ENCODE assay signal across 20 cellular contexts in genomic region chr18:607930-608329, GRCh38. TPM values are rescaled to one million over a fixed set of nuclear protein-coding genes. Genes with fewer than 3 reads are reported as not detected.
A peak's percentile ranks its signal among the peaks of the same experiment; 100 is the strongest.
DNase-seq lines count a peak whose midpoint lies in the region; ATAC-seq, FAIRE-seq and TF ChIP-seq lines count a peak whose summit lies in the region.
"Had no signal": no experiment of that assay in that cellular context is flagged by ENCODE, and none has a peak within 500 bp of the region (broad histone marks: within the 10 kb centered on the region; RNA-seq: fewer than 3 reads in every experiment).

No MANE protein-coding gene starts in this region.

- no peaks in the 10 kb centered on the region for H3K79me1 ChIP-seq in trophoblast cell (ENCODE audit: low read length)

- H3K9me3 ChIP-seq in GM12878 (replicated peaks; ENCODE audit: control insufficient read depth, insufficient read depth, low read length) (no peaks in the 10 kb centered on the region), trophoblast cell (ENCODE audit: insufficient read depth, low read depth, low read length) (peaks cover 2% of the 10 kb centered on the region)
- H3K9me3 ChIP-seq: SJCRH30 had no signal

- H3K4me3 ChIP-seq in GM12878 (no peak overlapping the region), trophoblast cell (ENCODE audit: low read depth, low read length) (no peak overlapping the region)
- H3K4me3 ChIP-seq: SJCRH30 had no signal

- H3K4me1 ChIP-seq in GM12878 (ENCODE audit: control insufficient read depth, insufficient read depth, low read length) (no peaks in the 10 kb centered on the region), trophoblast cell (ENCODE audit: control insufficient read depth in 1 of 2, insufficient read depth in 2 of 2, low read length in 2 of 2) (peaks cover 0 to 3% of the 10 kb centered on the region in 2 experiments)
- H3K4me1 ChIP-seq: SJCRH30 had no signal

- CTCF ChIA-PET in GM12878 (lab: Yijun Ruan, JAX): interaction anchor here (0.9 to 1.7 kb wide), 3 partner anchors 8 to 231 kb away, joined by 3 to 8 read pairs (median 4); no protein-coding TSS in a partner anchor

- no peak for TF ChIP-seq POLR2A in GM12878 (IDR thresholded peaks at IDR 0.05; ENCODE audit: low read depth, low read length)

- BruUV-seq in GM12878 (replicated peaks; lab: Mats Ljungman, UMichigan): no TSS peak

- no peak for TF ChIP-seq EP300 in GM12878 (IDR thresholded peaks at IDR 0.05; ENCODE audit: borderline replicate concordance in 1 of 2, control insufficient read depth in 1 of 2, low read depth in 2 of 2, low read length in 2 of 2)

- no peak overlapping the region for H2BK120ac ChIP-seq in trophoblast cell (ENCODE audit: insufficient read depth, low read length, poor library complexity)

- SMC1A ChIA-PET in GM12878 (lab: Charles Lee; ENCODE audit: uncharacterized antibody, unreplicated experiment): no interaction called here

- WGBS in GM12878 (ENCODE audit: insufficient coverage, insufficient replicate concordance, low lambda C conversion rate, missing lambda C conversion rate): 9% methylated on average over 7 of the region's 7 CpGs
- WGBS in trophoblast cell (ENCODE audit: extremely low coverage, insufficient coverage, insufficient read length): no CpG with 5 or more reads among the region's 7 CpGs

- H3K27me3 ChIP-seq in GM12878 (replicated peaks in 1 of 2; ENCODE audit: control insufficient read depth in 2 of 2, insufficient read depth in 2 of 2, low read length in 1 of 2) (no peaks in the 10 kb centered on the region), trophoblast cell (ENCODE audit: insufficient read depth, low read length) (no peaks in the 10 kb centered on the region)
- H3K27me3 ChIP-seq: SJCRH30 had no signal

- POLR2A ChIA-PET in GM12878 (lab: Charles Lee): no interaction called here

- no peak overlapping the region for H2BK5ac ChIP-seq in trophoblast cell (ENCODE audit: low read depth, low read length, poor library complexity)

- H4K91ac ChIP-seq in trophoblast cell (ENCODE audit: low read depth, low read length): no peak overlapping the region

- ATAC-seq in GM18867 (IDR thresholded peaks at IDR 0.05; ENCODE audit: unreplicated experiment) (peak; percentile 67), HG03442 (IDR thresholded peaks at IDR 0.05; ENCODE audit: unreplicated experiment) (peak; percentile 57), GM12878 (peak; percentile 67), left lobe of liver (no peak)

- DNase-seq in GM12878 (ENCODE audit: low read depth, low spot score): no peak
- no peak for DNase-seq in trophoblast cell
- DNase-seq in left lobe of liver (ENCODE audit: low spot score): no peak
- DNase-seq in NCI-H2081 treated with DMSO at 0.1 percent for 48 hours (lab: John Stamatoyannopoulos, UW): no peak
- DNase-seq in DMS 273 (lab: John Stamatoyannopoulos, UW; ENCODE audit: unreplicated experiment): no peak
- DNase-seq: GOT3, NCI-H1092 treated with DMSO at 0.1 percent for 48 hours, NCI-H1694, NCI-H2107, NCI-H510A, NCI-H748 treated with DMSO at 0.1 percent for 48 hours, SJCRH30 had no signal

- no peak overlapping the region for H3K27ac ChIP-seq in GM12878 (ENCODE audit: control insufficient read depth, insufficient read depth)
- H3K27ac ChIP-seq in trophoblast cell (ENCODE audit: low read depth, low read length): no peak overlapping the region
- H3K27ac ChIP-seq: C4-2B, RWPE1, SJCRH30 had no signal

- H2AFZ ChIP-seq in GM12878 (ENCODE audit: control insufficient read depth, low read depth, low read length) (no peak overlapping the region), trophoblast cell (ENCODE audit: insufficient read depth, low read length, poor library complexity) (no peak overlapping the region)

- H3K4me2 ChIP-seq in GM12878 (ENCODE audit: control insufficient read depth, insufficient read depth) (no peak overlapping the region), trophoblast cell (ENCODE audit: low read length) (no peak overlapping the region)

- H3K79me2 ChIP-seq in GM12878 (ENCODE audit: control insufficient read depth, insufficient read depth, low read length) (no peaks in the 10 kb centered on the region), trophoblast cell (ENCODE audit: control insufficient read depth, insufficient read depth, low read length, poor library complexity) (no peaks in the 10 kb centered on the region)

- no peaks in the 10 kb centered on the region for H3K36me3 ChIP-seq in GM12878 (ENCODE audit: control insufficient read depth in 2 of 2, insufficient read depth in 2 of 2, low read length in 1 of 2)
- no peaks in the 10 kb centered on the region for H3K36me3 ChIP-seq in trophoblast cell (ENCODE audit: control insufficient read depth in 1 of 2, insufficient read depth in 2 of 2, low read length in 2 of 2)
- H3K36me3 ChIP-seq: SJCRH30 had no signal

- H4K12ac ChIP-seq in trophoblast cell (ENCODE audit: low read depth, low read length): no peak overlapping the region

- no peaks in the 10 kb centered on the region for H4K20me1 ChIP-seq in GM12878 (ENCODE audit: control insufficient read depth, insufficient read depth)

- no peak overlapping the region for H2BK12ac ChIP-seq in trophoblast cell (ENCODE audit: low read length)

- H4K8ac ChIP-seq in trophoblast cell (ENCODE audit: low read depth, low read length): no peak overlapping the region

- no peak overlapping the region for H3K14ac ChIP-seq in trophoblast cell (ENCODE audit: low read length)

- no peak for TF ChIP-seq RAD21 in GM12878 (IDR thresholded peaks at IDR 0.05; ENCODE audit: insufficient read depth, low read depth, low read length)

- TF ChIP-seq CTCF in GM12878 (IDR thresholded peaks at IDR 0.05 in 2 of 3, conservative IDR thresholded peaks at IDR 0.05 in 1 of 3; ENCODE audit: control insufficient read depth in 2 of 3, extremely low read depth in 1 of 3, insufficient read depth in 1 of 3, low read depth in 3 of 3, low read length in 3 of 3): no peak

- no peak overlapping the region for H3K4ac ChIP-seq in trophoblast cell (ENCODE audit: low read depth, low read length)

- no peak overlapping the region for H2AK5ac ChIP-seq in trophoblast cell (ENCODE audit: low read length)

- H3K23ac ChIP-seq in trophoblast cell (ENCODE audit: low read length): no peak overlapping the region

- H3K9ac ChIP-seq in GM12878 (ENCODE audit: control insufficient read depth, insufficient read depth, low read length) (no peak overlapping the region), trophoblast cell (ENCODE audit: low read length) (peak overlapping the region; percentile 55)

- in situ Hi-C loops in GM12878 (cut with MboI): no loop called here

- H3K18ac ChIP-seq in trophoblast cell (ENCODE audit: low read length): no peak overlapping the region

- no peak for FAIRE-seq in GM12878 (lab: Jason Lieb, UNC)
- FAIRE-seq: G401.6 had no signal

- intact Hi-C loops in GM12878 (cut with micrococcal nuclease; ENCODE audit: unreplicated experiment): no loop called here

- RAD21 ChIA-PET in GM12878 (lab: Charles Lee; ENCODE audit: unreplicated experiment): no interaction called here

RNA-seq across cellular contexts. Expression of gene CLUL1, which starts 11.1 kb away (rescaled TPM):
- not detected in 2 replicates for total RNA-seq in GM12878 (2013; cell fraction: nucleolus; rRNA removed)
- total RNA-seq in GM12878 (2014; rRNA removed): not detected in 2 replicates
- not detected in 2 replicates for total RNA-seq in GM12878 (2014; rRNA removed; fragmentation: Illumina TruSeq; extraction: Trizol)
- not detected in 2 replicates for total RNA-seq in GM12878 (2021)
- polyA plus RNA-seq in GM12878 (2011; ENCODE audit: low read depth): not detected
- polyA plus RNA-seq in GM12878 (2011; rRNA removed): 0.19 TPM in 1 of 2 replicates, not detected in the other
- not detected in 2 replicates for polyA plus RNA-seq in GM12878 (2011; cell fraction: cytosol; rRNA removed)
- polyA plus RNA-seq in GM12878 (2011; cell fraction: nucleus; rRNA removed): not detected in 2 replicates
- 0.06 TPM in 1 of 2 replicates, not detected in the other for polyA plus RNA-seq in GM12878 (2012)
- polyA plus RNA-seq in GM12878 (2014; fragmentation: Illumina TruSeq; extraction: Trizol): not detected in 2 replicates
- under 1 TPM in 1 of 2 experiments, not detected in 1; 0.31 TPM for polyA plus RNA-seq in GM12878 (2014; fragmentation: Nextera tagmentation; extraction: Ambion mirVana)
- polyA plus RNA-seq in GM12878 (2014; rRNA removed): not detected in 2 replicates
- not detected for polyA plus RNA-seq in GM12878 (2016; fragmentation: Nextera tagmentation; extraction: Ambion mirVana)
- not detected in 2 replicates for polyA minus RNA-seq in GM12878 (2011; rRNA and poly(A)+ RNA removed)
- not detected in 2 replicates for polyA minus RNA-seq in GM12878 (2011; cell fraction: cytosol; rRNA and poly(A)+ RNA removed)
- not detected in 2 replicates for polyA minus RNA-seq in GM12878 (2011; cell fraction: nucleus; rRNA and poly(A)+ RNA removed)
- 0.39 and 0.49 TPM in 2 replicates for polyA plus RNA-seq in trophoblast cell (2013)
- total RNA-seq in left lobe of liver: not detected
- total RNA-seq: HT1080; MCF 10A; SJCRH30; T-helper 1 cell treated with Interleukin-12 subunit alpha and Interleukin-12 subunit beta and Interleukin-4 antibody, amounts not matched to agents 30 ng/mL and 1 ng/mL, for 36 hours had no signal

RNA-seq across cellular contexts. Expression of gene CETN1, which starts 27.8 kb away (rescaled TPM):
- total RNA-seq in GM12878 (2013; cell fraction: nucleolus; rRNA removed): not detected in 2 replicates
- total RNA-seq in GM12878 (2014; rRNA removed) (not detected in 2 replicates), GM12878 (2014; rRNA removed; fragmentation: Illumina TruSeq; extraction: Trizol) (not detected in 2 replicates), GM12878 (2021) (not detected in 2 replicates), left lobe of liver (not detected)
- polyA plus RNA-seq in GM12878 (2011; ENCODE audit: low read depth): not detected
- polyA plus RNA-seq in GM12878 (2011; rRNA removed) (not detected in 2 replicates), GM12878 (2014; fragmentation: Illumina TruSeq; extraction: Trizol) (not detected in 2 replicates), GM12878 (2014; fragmentation: Nextera tagmentation; extraction: Ambion mirVana) (not detected), GM12878 (2014; rRNA removed) (not detected in 2 replicates), GM12878 (2016; fragmentation: Nextera tagmentation; extraction: Ambion mirVana) (not detected)
- polyA plus RNA-seq in GM12878 (2011; cell fraction: cytosol; rRNA removed): not detected in 2 replicates
- polyA plus RNA-seq in GM12878 (2011; cell fraction: nucleus; rRNA removed): not detected in 2 replicates
- polyA plus RNA-seq in GM12878 (2012): not detected in 2 replicates
- not detected in 2 replicates for polyA minus RNA-seq in GM12878 (2011; rRNA and poly(A)+ RNA removed)
- not detected in 2 replicates for polyA minus RNA-seq in GM12878 (2011; cell fraction: cytosol; rRNA and poly(A)+ RNA removed)
- not detected in 2 replicates for polyA minus RNA-seq in GM12878 (2011; cell fraction: nucleus; rRNA and poly(A)+ RNA removed)
- polyA plus RNA-seq in trophoblast cell (2013): not detected in 2 replicates
- total RNA-seq: HT1080; MCF 10A; SJCRH30; T-helper 1 cell treated with Interleukin-12 subunit alpha and Interleukin-12 subunit beta and Interleukin-4 antibody, amounts not matched to agents 30 ng/mL and 1 ng/mL, for 36 hours had no signal

RNA-seq across cellular contexts. Expression of gene TYMS, which starts 49.5 kb away (rescaled TPM):
- 16.5 and 22.8 TPM in 2 replicates for total RNA-seq in GM12878 (2013; cell fraction: nucleolus; rRNA removed)
- total RNA-seq in GM12878 (2014; rRNA removed) (65.8 and 74.4 TPM in 2 replicates), GM12878 (2014; rRNA removed; fragmentation: Illumina TruSeq; extraction: Trizol) (34.8 and 38.6 TPM in 2 replicates), GM12878 (2021) (219 and 224 TPM in 2 replicates), left lobe of liver (1.7 TPM)
- polyA plus RNA-seq in GM12878 (2011; ENCODE audit: low read depth): 146 TPM
- polyA plus RNA-seq in GM12878 (2011; rRNA removed) (221 and 263 TPM in 2 replicates), GM12878 (2014; fragmentation: Illumina TruSeq; extraction: Trizol) (250 and 297 TPM in 2 replicates), GM12878 (2014; fragmentation: Nextera tagmentation; extraction: Ambion mirVana) (100 to 1,000 TPM; 157 to 197 TPM), GM12878 (2014; rRNA removed) (200 and 218 TPM in 2 replicates), GM12878 (2016; fragmentation: Nextera tagmentation; extraction: Ambion mirVana) (100 to 1,000 TPM; 516 to 524 TPM)
- polyA plus RNA-seq in GM12878 (2011; cell fraction: cytosol; rRNA removed): 355 and 416 TPM in 2 replicates
- polyA plus RNA-seq in GM12878 (2011; cell fraction: nucleus; rRNA removed): 161 and 172 TPM in 2 replicates
- 162 and 194 TPM in 2 replicates for polyA plus RNA-seq in GM12878 (2012)
- 294 and 415 TPM in 2 replicates for polyA minus RNA-seq in GM12878 (2011; rRNA and poly(A)+ RNA removed)
- 127 and 151 TPM in 2 replicates for polyA minus RNA-seq in GM12878 (2011; cell fraction: cytosol; rRNA and poly(A)+ RNA removed)
- polyA minus RNA-seq in GM12878 (2011; cell fraction: nucleus; rRNA and poly(A)+ RNA removed): 39.3 and 69.0 TPM in 2 replicates
- polyA plus RNA-seq in trophoblast cell (2013): 79.9 and 81.7 TPM in 2 replicates
